In genomic region chr10:48282829-48283228, GRCh38 we compare ENCODE assay signal across 16 cellular contexts. TPM values are rescaled to one million over a fixed set of nuclear protein-coding genes. Genes with fewer than 3 reads are reported as not detected.
DNase-seq lines count a peak whose midpoint lies in the region; ATAC-seq and TF ChIP-seq lines count a peak whose summit lies in the region.
"Had no signal": no experiment of that assay in that cellular context is flagged by ENCODE, and none has a peak within 500 bp of the region (broad histone marks: within the 10 kb centered on the region; RNA-seq: fewer than 3 reads in every experiment).

No MANE protein-coding gene starts in this region.

- no peaks in the 10 kb centered on the region for H3K27me3 ChIP-seq in sigmoid colon
- H3K27me3 ChIP-seq: BLaER1, testis had no signal

- H3K4me3 Mint-ChIP-seq in activated naive CD4-positive, alpha-beta T cell treated with anti-CD3 and anti-CD28 coated beads, Interleukin-2, amount 10 ng/mL, durations not matched to agents 7 days and 5 days, result no peak overlapping the region
- H3K4me3 Mint-ChIP-seq: activated CD4-positive, alpha-beta T cell treated with anti-CD3 and anti-CD28 coated beads for 36 hours; activated T-helper 1 cell treated with anti-CD3 and anti-CD28 coated beads, Interleukin-12 subunit alpha, Interleukin-12 subunit beta, Interleukin-2, Interleukin-4 antibody, amounts not matched to agents 30 ng/mL and 10 ng/mL and 1 ng/mL, durations not matched to agents 14 hours and 24 hours and 36 hours had no signal

- no peak for TF ChIP-seq EP300 in sigmoid colon (IDR thresholded peaks at IDR 0.05)

- intact Hi-C loops in sigmoid colon (cut with DNase I), result no loop called here

- peaks cover 0 to 3% (median under 1%) of the 10 kb centered on the region in 4 donors for H3K9me3 ChIP-seq in sigmoid colon
- H3K9me3 ChIP-seq: mucosa of descending colon, testis had no signal

- peaks cover 0 to 7% (median 5%) of the 10 kb centered on the region in 4 donors for H3K4me1 ChIP-seq in sigmoid colon

- peaks cover 2% of the 10 kb centered on the region for H3K4me1 Mint-ChIP-seq in activated naive CD4-positive, alpha-beta T cell treated with anti-CD3 and anti-CD28 coated beads, Interleukin-2, amount 10 ng/mL, durations not matched to agents 7 days and 5 days
- H3K4me1 Mint-ChIP-seq: activated CD4-positive, alpha-beta T cell treated with anti-CD3 and anti-CD28 coated beads for 36 hours had no signal

- H3K4me3 ChIP-seq in sigmoid colon, result no peak overlapping the region
- H3K4me3 ChIP-seq: BLaER1, mucosa of descending colon, SK-N-MC, testis had no signal

- no peak overlapping the region for H3K27ac Mint-ChIP-seq in activated naive CD4-positive, alpha-beta T cell treated with anti-CD3 and anti-CD28 coated beads, Interleukin-2, amount 10 ng/mL, durations not matched to agents 7 days and 5 days
- H3K27ac Mint-ChIP-seq: activated CD4-positive, alpha-beta T cell treated with anti-CD3 and anti-CD28 coated beads for 36 hours; activated T-helper 1 cell treated with anti-CD3 and anti-CD28 coated beads, Interleukin-12 subunit alpha, Interleukin-12 subunit beta, Interleukin-2, Interleukin-4 antibody, amounts not matched to agents 30 ng/mL and 10 ng/mL and 1 ng/mL, durations not matched to agents 14 hours and 24 hours and 36 hours had no signal

- DNase-seq in activated naive CD4-positive, alpha-beta T cell treated with anti-CD3 and anti-CD28 coated beads, Interleukin-2, amount 10 ng/mL, durations not matched to agents 7 days and 5 days, result no peak
- DNase-seq in DMS114 treated with DMSO at 0.1 percent for 48 hours (lab: John Stamatoyannopoulos, UW; ENCODE audit: unreplicated experiment), result no peak
- DNase-seq in sigmoid colon, result no peak
- no peak for DNase-seq in NCI-H345 treated with DMSO at 0.1 percent for 48 hours (lab: John Stamatoyannopoulos, UW; ENCODE audit: unreplicated experiment)
- DNase-seq: activated CD4-positive, alpha-beta T cell treated with anti-CD3 and anti-CD28 coated beads for 36 hours; GDM1; mucosa of descending colon; NCI-H524; testis had no signal

- H3K36me3 ChIP-seq in sigmoid colon, result no peaks in the 10 kb centered on the region
- H3K36me3 ChIP-seq: BLaER1 had no signal

- no peak overlapping the region for H3K27ac ChIP-seq in sigmoid colon
- H3K27ac ChIP-seq: BLaER1, SK-N-MC, testis had no signal

- TF ChIP-seq CTCF in sigmoid colon (IDR thresholded peaks at IDR 0.05), result no peak

- TF ChIP-seq POLR2A in sigmoid colon (IDR thresholded peaks at IDR 0.05), result no peak

- CTCF ChIA-PET in activated naive CD4-positive, alpha-beta T cell treated with anti-CD3 and anti-CD28 coated beads, Interleukin-2, amount 10 ng/mL, durations not matched to agents 7 days and 5 days (lab: Charles Lee), result no interaction called here

- ATAC-seq in GM18517 (IDR thresholded peaks at IDR 0.05; ENCODE audit: unreplicated experiment) (peak; percentile 74), GM21367 (IDR thresholded peaks at IDR 0.05; ENCODE audit: unreplicated experiment) (peak; percentile 51), HG02943 (IDR thresholded peaks at IDR 0.05; ENCODE audit: low read depth, unreplicated experiment) (peak; percentile 73), HG03571 (IDR thresholded peaks at IDR 0.05; ENCODE audit: unreplicated experiment) (peak; percentile 55)
- ATAC-seq: activated CD4-positive, alpha-beta T cell treated with anti-CD3 and anti-CD28 coated beads for 36 hours; mucosa of descending colon had no signal

- peaks cover 5% of the 10 kb centered on the region for H3K9me3 Mint-ChIP-seq in activated naive CD4-positive, alpha-beta T cell treated with anti-CD3 and anti-CD28 coated beads, Interleukin-2, amount 10 ng/mL, durations not matched to agents 7 days and 5 days

- no peaks in the 10 kb centered on the region for H3K36me3 Mint-ChIP-seq in activated naive CD4-positive, alpha-beta T cell treated with anti-CD3 and anti-CD28 coated beads, Interleukin-2, amount 10 ng/mL, durations not matched to agents 7 days and 5 days

- peaks cover 23% of the 10 kb centered on the region for H3K27me3 Mint-ChIP-seq in activated naive CD4-positive, alpha-beta T cell treated with anti-CD3 and anti-CD28 coated beads, Interleukin-2, amount 10 ng/mL, durations not matched to agents 7 days and 5 days

RNA-seq across cellular contexts. Expression of gene FRMPD2, which starts 8.3 kb away (rescaled TPM):
- not detected for total RNA-seq in sigmoid colon
- polyA plus RNA-seq in sigmoid colon, result under 1 TPM in 1 of 3 donors, not detected in 2; 0.09 TPM
- total RNA-seq: activated CD4-positive, alpha-beta T cell treated with anti-CD3 and anti-CD28 coated beads for 36 hours; activated T-helper 1 cell treated with anti-CD3 and anti-CD28 coated beads, Interleukin-12 subunit alpha, Interleukin-12 subunit beta, Interleukin-2, Interleukin-4 antibody, amounts not matched to agents 30 ng/mL and 10 ng/mL and 1 ng/mL, durations not matched to agents 14 hours and 24 hours and 36 hours had no signal

RNA-seq across cellular contexts. Expression of gene MAPK8, which starts 23.6 kb away (rescaled TPM):
- 10 to 100 TPM; 46.7 to 74.5 (median 60.6) TPM for total RNA-seq in sigmoid colon
- 10 to 100 TPM; 17.4 to 31.9 (median 26.4) TPM for polyA plus RNA-seq in sigmoid colon
